9 cellular contexts compared by ENCODE assay signal in genomic region chr9:125784286-125785049, GRCh38. TPM values are rescaled to one million over a fixed set of nuclear protein-coding genes. Genes with fewer than 3 reads are reported as not detected.
DNase-seq lines count a peak whose midpoint lies in the region; TF ChIP-seq lines count a peak whose summit lies in the region.
"Had no signal": no experiment of that assay in that cellular context is flagged by ENCODE, and none has a peak within 500 bp of the region (broad histone marks: within the 10 kb centered on the region; RNA-seq: fewer than 3 reads in every experiment).

No MANE protein-coding gene starts in this region.

- no peak overlapping the region for H2AFZ ChIP-seq in ACC112 (ENCODE audit: low read length, unreplicated experiment)

- H3K4me3 ChIP-seq in ACC112 (ENCODE audit: low read depth, low read length) (no peak overlapping the region), transverse colon (no peak overlapping the region)

- no peaks in the 10 kb centered on the region for H3K36me3 ChIP-seq in ACC112 (ENCODE audit: insufficient read depth, low read length)
- H3K36me3 ChIP-seq in transverse colon = no peaks in the 10 kb centered on the region

- H3K9me3 ChIP-seq in transverse colon = no peaks in the 10 kb centered on the region

- DNase-seq in ELR (ENCODE audit: low read depth) (peak; percentile 18), amniotic epithelial cell (ENCODE audit: low read depth) (peak; percentile 52), hepatic stellate cell (ENCODE audit: low spot score) (peak; percentile 17), transverse colon (no peak), COLO668 (lab: John Stamatoyannopoulos, UW; ENCODE audit: unreplicated experiment) (no peak), ACHN (no peak), NOMO-1 treated with dmso at 0.1 percent for 144 hours (lab: John Stamatoyannopoulos, UW; ENCODE audit: unreplicated experiment) (no peak)
- DNase-seq: CD4-positive, alpha-beta memory T cell had no signal

- intact Hi-C loops in transverse colon (cut with DNase I; ENCODE audit: low total_unique reads) = no loop called here

- H3K4me1 ChIP-seq in ACC112 (ENCODE audit: control insufficient read depth, insufficient read depth, low read length, unreplicated experiment) = peaks cover 24% of the 10 kb centered on the region
- peaks cover 0 to 15% (median 0%) of the 10 kb centered on the region in 4 donors for H3K4me1 ChIP-seq in transverse colon

- no peak for TF ChIP-seq POLR2A in transverse colon (IDR thresholded peaks at IDR 0.05)

- TF ChIP-seq EP300 in transverse colon (IDR thresholded peaks at IDR 0.05; ENCODE audit: low read depth) = no peak

- H3K27me3 ChIP-seq in ACC112 (ENCODE audit: insufficient read depth, low read length) (no peaks in the 10 kb centered on the region), transverse colon (no peaks in the 10 kb centered on the region)

- peaks cover 27% of the 10 kb centered on the region for H3K79me2 ChIP-seq in ACC112 (ENCODE audit: control insufficient read depth, insufficient read depth, low read length, unreplicated experiment)

- in situ Hi-C loops in transverse colon (cut with MboI; ENCODE audit: low pct_ligation_motif_present in 1 of 4, low pct_unique_long_range_greater_than_20kb in 1 of 4, low sequenced_read_pairs in 3 of 4) (no loop called here), ACHN (cut with HindIII; ENCODE audit: low pct_ligation_motif_present, low pct_unique_long_range_greater_than_20kb, low sequenced_read_pairs) (no loop called here)

- peak overlapping the region; percentile 80 for H3K27ac ChIP-seq in ACC112 (ENCODE audit: low read depth, low read length)
- peak overlapping the region in 1 of 4 donors; percentile 3 for H3K27ac ChIP-seq in transverse colon

- WGBS in transverse colon (ENCODE audit: low coverage in 1 of 2), 2 donors = 77 to 81% methylated on average over 2 to 6 of the region's 6 CpGs

- no peak for TF ChIP-seq CTCF in transverse colon (IDR thresholded peaks at IDR 0.05)

RNA-seq across cellular contexts. Expression of gene PBX3, which starts 37.3 kb away (rescaled TPM):
- total RNA-seq in transverse colon = 10 to 100 TPM; 16.4 to 70.3 (median 20.4) TPM

Comparison
In these comparisons a context has a peak if more than half of its experiments do, and no peak if none do; other contexts are left out.
1. DNase-seq: peak in ELR (single experiment), amniotic epithelial cell (single experiment) and hepatic stellate cell (single experiment); none in transverse colon (single experiment), COLO668 (single experiment), ACHN (single experiment) and NOMO-1 treated with dmso at 0.1 percent for 144 hours (single experiment).